28 cellular contexts compared by ENCODE assay signal in the genomic region with DNA sequence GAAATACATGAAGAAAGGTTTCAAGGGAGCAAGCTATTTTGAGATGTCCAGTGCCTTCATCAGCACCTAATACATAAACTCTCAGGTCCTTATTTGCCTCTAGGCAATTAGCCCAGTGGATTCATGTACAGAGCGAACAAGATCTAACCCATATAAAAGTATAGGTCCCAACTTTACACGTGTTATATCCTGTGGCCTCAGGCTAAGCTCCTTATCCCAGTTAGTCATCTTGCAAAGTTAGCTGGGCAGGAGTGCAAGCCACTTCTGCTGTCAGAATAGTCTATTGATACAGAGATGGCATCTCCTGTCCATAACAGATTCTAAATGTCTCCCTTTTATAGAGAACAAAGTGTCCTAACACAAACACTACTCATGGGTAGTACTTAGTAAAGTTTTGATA.
"Had no signal": no experiment of that assay in that cellular context is flagged by ENCODE, and none has a peak within 500 bp of the region (broad histone marks: within the 10 kb centered on the region; RNA-seq: fewer than 3 reads in every experiment).

No MANE protein-coding gene starts in this region.

- H3K27me3 ChIP-seq: adrenal gland had no signal

- FAIRE-seq: RCC 7860 had no signal

- ATAC-seq: activated CD4-positive, alpha-beta T cell treated with anti-CD3 and anti-CD28 coated beads for 36 hours; activated T-cell treated with anti-CD3 and anti-CD28 coated beads, Interleukin-2, amount 50 U/mL, for 72 hours; Right ventricle myocardium inferior; T-cell had no signal

- DNase-seq: activated CD4-positive, alpha-beta memory T cell treated with anti-CD3 and anti-CD28 coated beads, Interleukin-2, amount 10 ng/mL, durations not matched to agents 7 days and 5 days; activated CD4-positive, alpha-beta T cell treated with anti-CD3 and anti-CD28 coated beads for 36 hours; activated CD4-positive, alpha-beta T cell treated with anti-CD3 and anti-CD28 coated beads, Interleukin-2, amount 50 U/mL, for 1 hour; activated naive CD4-positive, alpha-beta T cell treated with anti-CD3 and anti-CD28 coated beads, Interleukin-2, amount 50 U/mL, for 16 hours; activated naive CD8-positive, alpha-beta T cell treated with anti-CD3 and anti-CD28 coated beads, Interleukin-2, amount 10 ng/mL, durations not matched to agents 7 days and 5 days; activated T-cell treated with anti-CD3 and anti-CD28 coated beads for 4 hours; activated T-cell treated with anti-CD3 and anti-CD28 coated beads, Interleukin-2, amount 50 U/mL, for 72 hours; adrenal gland; anterior cingulate cortex; central memory CD4-positive, alpha-beta T cell; Kasumi-1; KBM-7; NCI-H1092; NCI-H1417; NCI-H2029; NCI-H2107; NCI-H2171 treated with DMSO at 0.1 percent for 48 hours; NCI-H226; NCI-H510A; NCI-H526 treated with DMSO at 0.1 percent for 48 hours; NCI-H82; T-cell; T-helper 2 cell; T1000; WERI-Rb-1 had no signal

- H3K36me3 ChIP-seq: adrenal gland, WERI-Rb-1 had no signal

- H3K4me3 ChIP-seq: adrenal gland, SK-N-MC had no signal

- H3K9me3 ChIP-seq: adrenal gland had no signal

- H3K4me1 ChIP-seq: adrenal gland had no signal

- H3K27ac ChIP-seq: adrenal gland, SK-N-MC, WERI-Rb-1 had no signal
